In genomic region chr7:21603477-21603876, GRCh38 we compare ENCODE assay signal across 19 cellular contexts.
"Had no signal": no experiment of that assay in that cellular context is flagged by ENCODE, and none has a peak within 500 bp of the region (broad histone marks: within the 10 kb centered on the region; RNA-seq: fewer than 3 reads in every experiment).

No MANE protein-coding gene starts in this region.

- H3K27me3 ChIP-seq: breast epithelium, left lung, right lobe of liver, tibial nerve had no signal

- H3K4me3 Mint-ChIP-seq: nephron; T-helper 1 cell treated with Interleukin-12 subunit alpha and Interleukin-12 subunit beta and Interleukin-4 antibody, amounts not matched to agents 30 μg/mL and 1 μg/mL, for 36 hours had no signal

- H3K9me3 Mint-ChIP-seq: nephron; T-helper 1 cell treated with Interleukin-12 subunit alpha and Interleukin-12 subunit beta and Interleukin-4 antibody, amounts not matched to agents 30 μg/mL and 1 μg/mL, for 36 hours had no signal

- DNase-seq: activated CD4-positive, alpha-beta T cell treated with anti-CD3 and anti-CD28 coated beads for 1 hour; activated CD4-positive, alpha-beta T cell treated with anti-CD3 and anti-CD28 coated beads, Interleukin-2, amount 50 U/mL, for 1 hour; activated CD8-positive, alpha-beta memory T cell treated with anti-CD3 and anti-CD28 coated beads for 24 hours; activated naive CD4-positive, alpha-beta T cell; activated naive CD8-positive, alpha-beta T cell treated with anti-CD3 and anti-CD28 coated beads, Interleukin-2, amount 10 ng/mL, durations not matched to agents 7 days and 5 days; central memory CD4-positive, alpha-beta T cell; effector CD4-positive, alpha-beta T cell; left lung; right lobe of liver; stimulated activated CD4-positive, alpha-beta T cell treated with anti-CD3 and anti-CD28 coated beads, Interleukin-2, amount 100 ng/mL, for 48 hours; stimulated activated naive CD4-positive, alpha-beta T cell treated with Interleukin-2 at 50 U/mL for 16 hours; SW 1271; T1000; WERI-Rb-1 had no signal

- H3K4me1 Mint-ChIP-seq: nephron had no signal

- H3K9me3 ChIP-seq: breast epithelium, left lung, right lobe of liver, tibial nerve had no signal

- H3K4me3 ChIP-seq: breast epithelium, left lung, lung, right lobe of liver, tibial nerve had no signal

- H3K36me3 ChIP-seq: breast epithelium, left lung, right lobe of liver, tibial nerve, WERI-Rb-1 had no signal

- H3K36me3 Mint-ChIP-seq: activated naive CD8-positive, alpha-beta T cell treated with anti-CD3 and anti-CD28 coated beads, Interleukin-2, amount 10 ng/mL, durations not matched to agents 7 days and 5 days had no signal

- H3K27ac Mint-ChIP-seq: activated naive CD8-positive, alpha-beta T cell treated with anti-CD3 and anti-CD28 coated beads, Interleukin-2, amount 10 ng/mL, durations not matched to agents 7 days and 5 days; T-helper 1 cell treated with Interleukin-12 subunit alpha and Interleukin-12 subunit beta and Interleukin-4 antibody, amounts not matched to agents 30 μg/mL and 1 μg/mL, for 36 hours had no signal

- ATAC-seq: left lung had no signal

- H3K4me1 ChIP-seq: breast epithelium, left lung, tibial nerve had no signal

- H3K27ac ChIP-seq: breast epithelium, left lung, right lobe of liver, tibial nerve, WERI-Rb-1 had no signal
